In the genomic region with DNA sequence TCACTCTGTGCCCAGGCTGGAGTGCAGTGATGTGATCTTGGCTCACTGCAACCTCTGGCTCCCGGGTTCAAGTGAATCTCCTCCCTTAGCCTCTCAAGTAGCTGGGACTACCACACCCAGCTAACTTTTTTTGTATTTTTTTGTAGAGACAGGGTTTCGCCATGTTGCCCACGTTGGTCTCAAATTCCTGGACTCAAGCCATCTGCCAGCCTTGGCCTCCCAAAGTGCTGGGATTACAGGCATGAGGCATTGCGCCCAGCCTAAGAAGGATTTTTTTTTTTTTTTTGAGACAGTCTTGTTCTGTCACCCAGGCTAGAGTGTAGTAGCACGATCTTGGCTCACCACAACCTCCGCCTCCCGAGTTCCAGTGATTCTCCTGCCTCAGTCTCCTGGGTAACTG, we compare ENCODE assay signal across 7 cellular contexts. TPM values are rescaled to one million over a fixed set of nuclear protein-coding genes. Genes with fewer than 3 reads are reported as not detected.
"Had no signal": no experiment of that assay in that cellular context is flagged by ENCODE, and none has a peak within 500 bp of the region (broad histone marks: within the 10 kb centered on the region; RNA-seq: fewer than 3 reads in every experiment).

No MANE protein-coding gene starts in this region.

RNA-seq across cellular contexts. Expression of a gene that starts 7.2 kb away (rescaled TPM):
- total RNA-seq: HepG2, HT1080, IMR-90, OCI-LY7, PC-3, Right ventricle myocardium superior had no signal
- polyA plus RNA-seq: HepG2, IMR-90 had no signal

RNA-seq across cellular contexts. Expression of a gene that starts 17.1 kb away (rescaled TPM):
- total RNA-seq: HepG2, HT1080, IMR-90, OCI-LY7, PC-3, Right ventricle myocardium superior, SJSA1 had no signal
- polyA plus RNA-seq: HepG2, IMR-90 had no signal

RNA-seq across cellular contexts. Expression of a gene that starts 36.0 kb away (rescaled TPM):
- total RNA-seq: HepG2, HT1080, IMR-90, OCI-LY7, PC-3, Right ventricle myocardium superior, SJSA1 had no signal
- polyA plus RNA-seq: HepG2, IMR-90 had no signal
